ENCODE assay signal across 20 cellular contexts in genomic region chr3:97990624-97991277, GRCh38. TPM values are rescaled to one million over a fixed set of nuclear protein-coding genes. Genes with fewer than 3 reads are reported as not detected.
DNase-seq lines count a peak whose midpoint lies in the region; FAIRE-seq and TF ChIP-seq lines count a peak whose summit lies in the region.
"Had no signal": no experiment of that assay in that cellular context is flagged by ENCODE, and none has a peak within 500 bp of the region (broad histone marks: within the 10 kb centered on the region; RNA-seq: fewer than 3 reads in every experiment).

No MANE protein-coding gene starts in this region.

- H3K9me3 ChIP-seq in MM.1S (replicated peaks; ENCODE audit: insufficient read depth, low read length): no peaks in the 10 kb centered on the region
- H3K9me3 ChIP-seq: breast epithelium, prostate gland had no signal

- H3K9ac ChIP-seq in MM.1S (ENCODE audit: low read length): no peak overlapping the region
- H3K9ac ChIP-seq: neural progenitor cell had no signal

- no peaks in the 10 kb centered on the region for H3F3A ChIP-seq in MM.1S (ENCODE audit: insufficient read depth, low read length)

- 0 out of 2 replicates have a peak overlapping the region, but pooled peaks have one; percentile 9 for H2AFZ ChIP-seq in MM.1S (ENCODE audit: low read length)
- H2AFZ ChIP-seq: neural progenitor cell had no signal

- no peaks in the 10 kb centered on the region for H3K27me3 Mint-ChIP-seq in activated CD4-positive, alpha-beta memory T cell treated with anti-CD3 and anti-CD28 coated beads, Interleukin-2, amount 10 ng/mL, durations not matched to agents 7 days and 5 days

- H3K9me2 ChIP-seq in MM.1S (replicated peaks; ENCODE audit: insufficient read depth, low read length): no peaks in the 10 kb centered on the region

- peak overlapping the region; percentile 73 for H3K27ac Mint-ChIP-seq in activated CD4-positive, alpha-beta memory T cell treated with anti-CD3 and anti-CD28 coated beads, Interleukin-2, amount 10 ng/mL, durations not matched to agents 7 days and 5 days
- H3K27ac Mint-ChIP-seq: neural progenitor cell had no signal

- H3K27ac ChIP-seq in MM.1S (ENCODE audit: low read length): no peak overlapping the region
- H3K27ac ChIP-seq: breast epithelium, epithelial cell of prostate, neural progenitor cell, prostate gland, skin epidermis had no signal

- peak; percentile 32 for DNase-seq in stimulated activated CD4-positive, alpha-beta T cell treated with anti-CD3 and anti-CD28 coated beads, Interleukin-15, amount 100 ng/mL, for 24 hours
- no peak for DNase-seq in stimulated activated CD4-positive, alpha-beta T cell treated with anti-CD3 and anti-CD28 coated beads, Interleukin-1b, Interleukin-23, amount 100 ng/mL, for 48 hours
- DNase-seq in MM.1S (peak; percentile 55), urothelium cell line (ENCODE audit: low spot score) (no peak), glomerular visceral epithelial cell (ENCODE audit: extremely low spot score) (no peak), NCI-H1694 treated with DMSO at 0.1 percent for 48 hours (lab: John Stamatoyannopoulos, UW) (no peak)
- DNase-seq in activated CD4-positive, alpha-beta memory T cell treated with anti-CD3 and anti-CD28 coated beads, Interleukin-2, amount 10 ng/mL, durations not matched to agents 7 days and 5 days: no peak
- DNase-seq: AML-193; foreskin melanocyte; Kasumi-1; midbrain; NCI-H1417; stimulated activated CD4-positive, alpha-beta T cell treated with anti-CD3 and anti-CD28 coated beads, Interleukin-4, amount 100 ng/mL, for 24 hours had no signal

- H3K4me2 ChIP-seq in MM.1S (ENCODE audit: low read depth, low read length): peak overlapping the region; percentile 17; the same call in 1 of the 2 replicates
- H3K4me2 ChIP-seq: neural progenitor cell had no signal

- no peaks in the 10 kb centered on the region for H3K36me3 Mint-ChIP-seq in activated CD4-positive, alpha-beta memory T cell treated with anti-CD3 and anti-CD28 coated beads, Interleukin-2, amount 10 ng/mL, durations not matched to agents 7 days and 5 days (ENCODE audit: low read depth)
- H3K36me3 Mint-ChIP-seq: neural progenitor cell had no signal

- peak overlapping the region; percentile 56 for H3K4me3 Mint-ChIP-seq in activated CD4-positive, alpha-beta memory T cell treated with anti-CD3 and anti-CD28 coated beads, Interleukin-2, amount 10 ng/mL, durations not matched to agents 7 days and 5 days
- H3K4me3 Mint-ChIP-seq: neural progenitor cell had no signal

- no peaks in the 10 kb centered on the region for H3K27me3 ChIP-seq in MM.1S (replicated peaks; ENCODE audit: insufficient read depth, low read length)
- H3K27me3 ChIP-seq: breast epithelium, neural progenitor cell had no signal

- peak; percentile 27 for FAIRE-seq in urothelium cell line (lab: Jason Lieb, UNC)
- FAIRE-seq: HTR-8/SVneo had no signal

- POLR2A ChIA-PET in activated CD4-positive, alpha-beta memory T cell treated with anti-CD3 and anti-CD28 coated beads, Interleukin-2, amount 10 ng/mL, durations not matched to agents 7 days and 5 days (lab: Charles Lee): interaction anchor here (0.8 to 2.2 kb wide), 6 partner anchors 16 to 169 kb away, joined by 3 to 9 read pairs (median 4); partner anchors contain the start of genes CRYBG3 and RIOX2

- peaks cover 7% of the 10 kb centered on the region for H3K9me3 Mint-ChIP-seq in activated CD4-positive, alpha-beta memory T cell treated with anti-CD3 and anti-CD28 coated beads, Interleukin-2, amount 10 ng/mL, durations not matched to agents 7 days and 5 days
- H3K9me3 Mint-ChIP-seq: neural progenitor cell had no signal

- peaks cover 24% of the 10 kb centered on the region for H3K4me1 Mint-ChIP-seq in activated CD4-positive, alpha-beta memory T cell treated with anti-CD3 and anti-CD28 coated beads, Interleukin-2, amount 10 ng/mL, durations not matched to agents 7 days and 5 days
- H3K4me1 Mint-ChIP-seq: neural progenitor cell had no signal

- no peaks in the 10 kb centered on the region for H3K36me3 ChIP-seq in MM.1S (replicated peaks; ENCODE audit: insufficient read depth, low read length)
- H3K36me3 ChIP-seq: breast epithelium, neural progenitor cell, prostate gland had no signal

- H3K4me1 ChIP-seq in MM.1S (ENCODE audit: low read length): peaks cover 15% of the 10 kb centered on the region
- H3K4me1 ChIP-seq: breast epithelium, prostate gland had no signal

- H4K20me1 ChIP-seq in MM.1S (ENCODE audit: insufficient read depth, low read length): no peaks in the 10 kb centered on the region

- CTCF ChIA-PET in activated CD4-positive, alpha-beta memory T cell treated with anti-CD3 and anti-CD28 coated beads, Interleukin-2, amount 10 ng/mL, durations not matched to agents 7 days and 5 days (lab: Charles Lee): interaction anchor here (0.9 to 1.4 kb wide), 3 partner anchors 19 to 31 kb away, joined by 4 read pairs; no protein-coding TSS in a partner anchor

- H3K79me2 ChIP-seq in MM.1S (ENCODE audit: low read length): no peaks in the 10 kb centered on the region

- H3K4me3 ChIP-seq in MM.1S (ENCODE audit: low read length): no peak overlapping the region
- H3K4me3 ChIP-seq: breast epithelium, neural progenitor cell, prostate gland, skin epidermis had no signal

- no peak for TF ChIP-seq CTCF in MM.1S (IDR thresholded peaks at IDR 0.05; ENCODE audit: low read length)

RNA-seq across cellular contexts. Expression of gene RIOX2, which starts 18.5 kb away (rescaled TPM):
- 10 to 100 TPM; 46.5 to 46.7 TPM for total RNA-seq in activated CD4-positive, alpha-beta memory T cell treated with anti-CD3 and anti-CD28 coated beads, Interleukin-2, amount 10 ng/mL, durations not matched to agents 7 days and 5 days

RNA-seq across cellular contexts. Expression of gene GABRR3, which starts 44.4 kb away (rescaled TPM):
- total RNA-seq in activated CD4-positive, alpha-beta memory T cell treated with anti-CD3 and anti-CD28 coated beads, Interleukin-2, amount 10 ng/mL, durations not matched to agents 7 days and 5 days: not detected
- total RNA-seq: breast epithelium, dermis microvascular lymphatic vessel endothelial cell had no signal

Comparison
In these comparisons a context has a peak if more than half of its experiments do, and no peak if none do; other contexts are left out.
1. DNase-seq: peak in stimulated activated CD4-positive, alpha-beta T cell treated with anti-CD3 and anti-CD28 coated beads, Interleukin-15, amount 100 ng/mL, for 24 hours (single experiment) and MM.1S (single experiment); none in stimulated activated CD4-positive, alpha-beta T cell treated with anti-CD3 and anti-CD28 coated beads, Interleukin-1b, Interleukin-23, amount 100 ng/mL, for 48 hours (single experiment), activated CD4-positive, alpha-beta memory T cell treated with anti-CD3 and anti-CD28 coated beads, Interleukin-2, amount 10 ng/mL, durations not matched to agents 7 days and 5 days (single experiment), urothelium cell line (single experiment), glomerular visceral epithelial cell (single experiment) and NCI-H1694 treated with DMSO at 0.1 percent for 48 hours (single experiment).